ENCODE assay signal across 1 cellular context in genomic region chr14:22850944-22851790, GRCh38.
TF ChIP-seq lines count a peak whose summit lies in the region.

No MANE protein-coding gene starts in this region.

TF ChIP-seq in HEK293T, 16 proteins besides CTCF, POLR2A, EP300 and RAD21 (continued from another document):
- TF ChIP-seq FOXK2 (IDR thresholded peaks at IDR 0.05) (no peak), FOXM1 (IDR thresholded peaks at IDR 0.05; ENCODE audit: borderline replicate concordance) (no peak)
